ENCODE assay signal across 10 cellular contexts in the genomic region with DNA sequence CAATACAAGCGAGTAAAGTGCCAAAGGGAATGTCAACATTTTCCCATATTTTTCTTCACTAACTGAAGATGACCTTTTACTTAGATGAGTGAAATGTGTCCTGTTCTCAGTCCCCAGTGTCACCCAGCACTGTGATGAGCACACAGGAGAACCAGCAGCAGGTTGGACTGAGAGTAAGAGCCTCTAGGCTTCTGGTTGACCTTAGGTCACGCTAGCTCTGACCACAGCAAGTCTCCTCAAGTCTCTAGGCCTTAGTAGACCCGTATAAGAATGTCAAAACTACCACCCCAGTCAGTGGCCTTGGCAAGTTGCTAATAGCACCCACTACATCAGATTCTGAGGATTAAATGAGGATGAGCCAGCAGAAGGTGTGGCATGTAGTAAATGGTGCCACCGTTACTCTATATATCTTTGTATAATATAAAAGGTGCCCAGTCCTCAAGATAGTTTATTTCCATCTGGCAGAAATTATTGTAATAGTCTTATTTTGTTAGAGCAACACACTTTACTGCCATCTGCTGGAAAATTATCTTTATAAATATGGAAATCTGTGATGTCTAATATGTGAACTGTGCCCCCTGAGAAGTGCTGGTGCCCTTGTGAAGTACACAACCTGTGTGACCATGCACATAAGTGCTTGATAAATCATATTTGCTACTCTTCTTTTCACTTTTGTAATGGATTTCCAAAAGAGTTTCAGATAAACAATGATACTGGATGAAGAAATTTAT.
DNase-seq lines count a peak whose midpoint lies in the region; FAIRE-seq and TF ChIP-seq lines count a peak whose summit lies in the region.
"Had no signal": no experiment of that assay in that cellular context is flagged by ENCODE, and none has a peak within 500 bp of the region (broad histone marks: within the 10 kb centered on the region; RNA-seq: fewer than 3 reads in every experiment).

No MANE protein-coding gene starts in this region.

- in situ Hi-C loops in SK-MEL-5 (cut with HindIII; ENCODE audit: low pct_unique_long_range_greater_than_20kb, low sequenced_read_pairs): no loop called here

- no peak for TF ChIP-seq POLR2A in esophagus squamous epithelium (IDR thresholded peaks at IDR 0.05)

- H3K27me3 ChIP-seq in esophagus squamous epithelium: peaks cover 0 to 12% (median 0%) of the 10 kb centered on the region in 4 donors
- H3K27me3 ChIP-seq: dorsolateral prefrontal cortex had no signal

- peak; percentile 24 for FAIRE-seq in GM18507 (lab: Jason Lieb, UNC)

- TF ChIP-seq CTCF in C4-2B (conservative IDR thresholded peaks at IDR 0.05) (peak; percentile 55), fibroblast of the aortic adventitia (IDR thresholded peaks at IDR 0.05; ENCODE audit: insufficient read depth, low read length) (peak; percentile 1), esophagus squamous epithelium (IDR thresholded peaks at IDR 0.05) (peak in 1 of 6 experiments; percentile 11)

- H3K4me1 ChIP-seq in esophagus squamous epithelium: no peaks in the 10 kb centered on the region

- DNase-seq in GM18507 (ENCODE audit: extremely low spot score, insufficient read length, low read depth) (no peak), SK-MEL-5 (ENCODE audit: low read depth, low spot score) (peak; percentile 36), fibroblast of the aortic adventitia (ENCODE audit: low read depth) (peak; percentile 59), esophagus squamous epithelium (lab: John Stamatoyannopoulos, UW) (no peak), HuH-7.5 (ENCODE audit: low spot score) (no peak)
- no peak for DNase-seq in activated T-cell treated with anti-CD3 and anti-CD28 coated beads, Interleukin-2, amount 50 U/mL, for 1 hour
- DNase-seq in activated CD4-positive, alpha-beta T cell treated with anti-CD3 and anti-CD28 coated beads, Interleukin-2, amount 50 U/mL, for 4 hours: no peak
- DNase-seq: dorsolateral prefrontal cortex had no signal

- no peak overlapping the region for H3K4me3 ChIP-seq in fibroblast of the aortic adventitia (ENCODE audit: low read depth, low read length)
- no peak overlapping the region for H3K4me3 ChIP-seq in esophagus squamous epithelium
- H3K4me3 ChIP-seq: dorsolateral prefrontal cortex, thoracic aorta had no signal

- no peaks in the 10 kb centered on the region for H3K36me3 ChIP-seq in esophagus squamous epithelium
- H3K36me3 ChIP-seq: thoracic aorta had no signal

- intact Hi-C loops in esophagus squamous epithelium (cut with DNase I): loop anchor here (10.0 kb wide), 1 partner anchor 426 kb away; no protein-coding TSS in a partner anchor

- H3K27ac ChIP-seq in C4-2B (no peak overlapping the region), esophagus squamous epithelium (no peak overlapping the region)
- H3K27ac ChIP-seq: dorsolateral prefrontal cortex, thoracic aorta had no signal

- WGBS in esophagus squamous epithelium, 2 donors: 73 to 79% methylated on average over 4 of the region's 4 CpGs

- H3K9me3 ChIP-seq in esophagus squamous epithelium: no peaks in the 10 kb centered on the region
- H3K9me3 ChIP-seq: thoracic aorta had no signal

Comparison
In these comparisons a context has a peak if more than half of its experiments do, and no peak if none do; other contexts are left out.
1. DNase-seq: peak in SK-MEL-5 (single experiment) and fibroblast of the aortic adventitia (single experiment); none in GM18507 (single experiment), esophagus squamous epithelium (single experiment), HuH-7.5 (single experiment), activated T-cell treated with anti-CD3 and anti-CD28 coated beads, Interleukin-2, amount 50 U/mL, for 1 hour (single experiment) and activated CD4-positive, alpha-beta T cell treated with anti-CD3 and anti-CD28 coated beads, Interleukin-2, amount 50 U/mL, for 4 hours (0 of 2).